Comparison of ENCODE assay signal across 9 cellular contexts in the genomic region with DNA sequence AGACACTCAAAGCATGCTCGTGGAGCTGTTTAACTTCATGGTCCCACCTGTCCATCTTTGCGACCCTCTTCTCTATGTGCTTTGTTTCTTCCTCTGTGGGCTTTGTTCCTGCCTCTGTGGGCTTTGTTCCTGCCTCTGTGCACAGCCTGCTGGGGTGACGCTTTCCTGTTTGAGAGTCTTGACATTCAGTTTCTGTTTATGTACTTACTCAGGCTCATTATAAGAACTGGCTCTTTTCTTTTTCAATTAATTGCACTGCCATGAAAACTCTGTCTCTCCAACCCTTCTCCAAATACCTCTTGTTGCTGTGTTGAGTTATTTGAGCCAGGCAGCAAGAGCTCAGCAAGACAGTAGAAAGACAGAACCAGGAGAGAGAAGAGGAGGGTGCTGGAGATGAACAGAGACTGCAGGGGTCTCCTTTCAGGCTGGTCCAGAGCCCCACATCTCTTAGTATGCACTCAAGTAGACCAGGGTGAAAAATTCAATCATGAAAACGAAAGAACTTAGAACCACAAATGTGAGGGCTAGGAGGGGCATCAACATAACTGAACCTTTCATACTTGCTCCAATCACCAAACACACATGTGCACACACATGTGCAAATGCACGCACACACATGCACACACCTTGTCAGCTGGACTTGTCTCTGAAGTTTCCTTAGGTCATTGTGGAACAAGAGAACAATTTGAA.
A peak's percentile ranks its signal among the peaks of the same experiment; 100 is the strongest.
DNase-seq lines count a peak whose midpoint lies in the region; ATAC-seq, FAIRE-seq and TF ChIP-seq lines count a peak whose summit lies in the region.
"Had no signal": no experiment of that assay in that cellular context is flagged by ENCODE, and none has a peak within 500 bp of the region (broad histone marks: within the 10 kb centered on the region; RNA-seq: fewer than 3 reads in every experiment).

No MANE protein-coding gene starts in this region.

- H3K18ac ChIP-seq in IMR-90 (ENCODE audit: low read depth, low read length), result peak overlapping the region; percentile 64

- H3K4me2 ChIP-seq in IMR-90 (ENCODE audit: low read depth, low read length) (no peak overlapping the region), HepG2 (ENCODE audit: low read depth, low read length) (no peak overlapping the region)

- H3K9me3 Mint-ChIP-seq in CD8-positive, alpha-beta memory T cell, result no peaks in the 10 kb centered on the region

- peak overlapping the region; percentile 53 for H3K14ac ChIP-seq in IMR-90 (replicated peaks; ENCODE audit: low read depth, low read length)

- intact Hi-C loops in IMR-90 (cut with micrococcal nuclease) (loop anchor here (1.0 to 10.0 kb wide), 8 partner anchors 59 to 1013 kb away; no protein-coding TSS in a partner anchor), HepG2 (cut with micrococcal nuclease; ENCODE audit: unreplicated experiment) (loop anchor here (1.0 to 2.0 kb wide), 4 partner anchors 192 to 486 kb away; no protein-coding TSS in a partner anchor)

- peak overlapping the region; percentile 87 for H4K91ac ChIP-seq in IMR-90 (ENCODE audit: insufficient read depth, low read depth, low read length)

- H3K4ac ChIP-seq in IMR-90 (ENCODE audit: low read depth, low read length), result peak overlapping the region; percentile 84

- TF ChIP-seq RAD21 in IMR-90 (IDR thresholded peaks at IDR 0.05; ENCODE audit: low read length) (no peak), HepG2 (CRISPR knock-in tag; IDR thresholded peaks at IDR 0.05) (no peak)

- no peaks in the 10 kb centered on the region for H3K79me1 ChIP-seq in IMR-90 (ENCODE audit: low read depth in 1 of 2, low read length in 2 of 2)

- peak overlapping the region; percentile 19 to 82 for H4K8ac ChIP-seq in IMR-90 (ENCODE audit: low read depth in 2 of 2, low read length in 2 of 2)

- FAIRE-seq in HepG2 (lab: Jason Lieb, UNC), result no peak
- FAIRE-seq in frontal cortex (lab: Jason Lieb, UNC), result no peak

- TF ChIP-seq POLR2A in IMR-90 (IDR thresholded peaks at IDR 0.05; ENCODE audit: low read depth, low read length), result no peak
- no peak for TF ChIP-seq POLR2A in HepG2 (IDR thresholded peaks at IDR 0.05; ENCODE audit: insufficient read depth in 1 of 2, low read depth in 2 of 2, low read length in 2 of 2)

- H2BK5ac ChIP-seq in IMR-90 (ENCODE audit: low read depth, low read length, poor library complexity, severe bottlenecking), result no peak overlapping the region

- CTCF ChIA-PET in CD8-positive, alpha-beta memory T cell (lab: Charles Lee), result interaction anchor here (0.7 to 6.8 kb wide), 50 partner anchors 9 to 1192 kb away, joined by 3 to 272 read pairs (median 4); no protein-coding TSS in a partner anchor
- CTCF ChIA-PET in IMR-90 (lab: Yijun Ruan, JAX) (interaction anchor here (0.6 to 4.1 kb wide), 32 partner anchors 9 to 489 kb away, joined by 3 to 42 read pairs (median 4); partner anchors contain the start of gene SGIP1), HepG2 (lab: Yijun Ruan, JAX; ENCODE audit: low intra/inter-chr PET ratio, low total read pairs) (interaction anchor here (1.6 to 2.0 kb wide), 3 partner anchors 192 to 487 kb away, joined by 7 to 16 read pairs (median 12); no protein-coding TSS in a partner anchor)

- H2BK120ac ChIP-seq in IMR-90 (ENCODE audit: low read depth, low read length), result peak overlapping the region; percentile 89

- H3K23ac ChIP-seq in IMR-90 (ENCODE audit: low read depth, low read length), result peak overlapping the region; percentile 45; the same call in 1 of the 2 replicates

- no peaks in the 10 kb centered on the region for H3K27me3 ChIP-seq in CD8-positive, alpha-beta memory T cell (ENCODE audit: insufficient read depth, low read length, poor library complexity, severe bottlenecking)
- H3K27me3 ChIP-seq in IMR-90 (ENCODE audit: control insufficient read depth, insufficient read depth, low read length) (no peaks in the 10 kb centered on the region), HepG2 (ENCODE audit: control insufficient read depth in 1 of 2, insufficient read depth in 2 of 2, low read length in 2 of 2) (no peaks in the 10 kb centered on the region), brain microvascular endothelial cell (replicated peaks) (no peaks in the 10 kb centered on the region)

- no peaks in the 10 kb centered on the region for H3K36me3 Mint-ChIP-seq in CD8-positive, alpha-beta memory T cell

- BruUV-seq in IMR-90 (replicated peaks; lab: Mats Ljungman, UMichigan) (no TSS peak), HepG2 (replicated peaks; lab: Mats Ljungman, UMichigan) (no TSS peak)

- H3K27ac ChIP-seq in CD8-positive, alpha-beta memory T cell (ENCODE audit: low read depth, low read length), result peak overlapping the region; percentile 29
- peak overlapping the region; percentile 16; the same call in 1 of the 2 replicates for H3K27ac ChIP-seq in IMR-90 (ENCODE audit: insufficient read depth, low read length)
- no peak overlapping the region for H3K27ac ChIP-seq in HepG2 (ENCODE audit: extremely low read length, insufficient read depth, low read length)
- no peak overlapping the region for H3K27ac ChIP-seq in brain microvascular endothelial cell
- H3K27ac ChIP-seq: epithelial cell of prostate had no signal

- no peak overlapping the region; the same call in 1 of the 2 replicates for H3K56ac ChIP-seq in IMR-90 (ENCODE audit: extremely low read depth, insufficient read depth, low read length)

- peak overlapping the region in 6 of 7 donors; percentile 57 to 86 (median 70) for H3K4me3 Mint-ChIP-seq in CD8-positive, alpha-beta memory T cell

- H4K5ac ChIP-seq in IMR-90 (ENCODE audit: low read depth, low read length), result peak overlapping the region; percentile 83

- H2BK15ac ChIP-seq in IMR-90 (ENCODE audit: low read depth, low read length), result peak overlapping the region; percentile 89; the same call in 2 of the 3 replicates

- peak overlapping the region; percentile 43 to 96 (median 92) for H3K27ac Mint-ChIP-seq in CD8-positive, alpha-beta memory T cell

- H3K9me1 ChIP-seq in IMR-90 (ENCODE audit: insufficient read depth, low read length), result peaks cover 6% of the 10 kb centered on the region; the same call in 1 of the 2 replicates

- no peaks in the 10 kb centered on the region for H3K79me2 ChIP-seq in HepG2 (ENCODE audit: insufficient read depth, low read length)

- H2AK5ac ChIP-seq in IMR-90 (ENCODE audit: low read depth, low read length), result peak overlapping the region; percentile 77

- TF ChIP-seq EP300 in HepG2 (IDR thresholded peaks at IDR 0.05; ENCODE audit: low read depth in 2 of 2, low read length in 2 of 2) (no peak), HepG2 (CRISPR knock-in tag; IDR thresholded peaks at IDR 0.05; ENCODE audit: borderline replicate concordance) (no peak)

- DNase-seq in CD8-positive, alpha-beta memory T cell, result peak in 3 of 5 donors; percentile 41 to 67 (median 58)
- DNase-seq in IMR-90, result no peak
- DNase-seq in activated T-cell treated with anti-CD3 and anti-CD28 coated beads for 48 hours (ENCODE audit: low read depth), result peak; percentile 43
- DNase-seq in HepG2 (ENCODE audit: low spot score), result no peak
- peak; percentile 15 to 17 for DNase-seq in stimulated activated CD8-positive, alpha-beta memory T cell treated with anti-CD3 and anti-CD28 coated beads, Interleukin-4, amount 100 ng/mL, for 4 hours (ENCODE audit: low read depth in 2 of 2, low spot score in 1 of 2)
- no peak for DNase-seq in frontal cortex (ENCODE audit: low spot score in 2 of 2)
- no peak for DNase-seq in brain microvascular endothelial cell

- POLR2A ChIA-PET in CD8-positive, alpha-beta memory T cell (lab: Charles Lee), result interaction anchor here (0.9 kb wide), 1 partner anchor 192 kb away, joined by 3 read pairs; no protein-coding TSS in a partner anchor
- POLR2A ChIA-PET in IMR-90 (lab: Charles Lee; ENCODE audit: unreplicated experiment), result interaction anchor here (1.3 kb wide), 1 partner anchor 114 kb away, joined by 3 read pairs; no protein-coding TSS in a partner anchor
- POLR2A ChIA-PET in HepG2 (lab: Yijun Ruan, JAX), result no interaction called here

- in situ Hi-C loops in IMR-90 (cut with MboI; ENCODE audit: low sequenced_read_pairs), result loop anchor here (10.0 kb wide), 2 partner anchors 491 to 1021 kb away; partner anchors contain the start of genes LEPR and LEPROT
- in situ Hi-C loops in HepG2 (cut with HindIII; ENCODE audit: extremely low pct_ligation_motif_present, low pct_unique_long_range_greater_than_20kb), result loop anchor here (10.0 kb wide), 1 partner anchor 191 kb away; no protein-coding TSS in a partner anchor
- in situ Hi-C loops in brain microvascular endothelial cell (cut with HindIII; ENCODE audit: low pct_ligation_motif_present, low sequenced_read_pairs), result loop anchor here (25.0 kb wide), 1 partner anchor 108 kb away; no protein-coding TSS in a partner anchor

- H3K27me3 Mint-ChIP-seq in CD8-positive, alpha-beta memory T cell, result peaks cover 2 to 9% of the 10 kb centered on the region in 2 donors

- ATAC-seq in GM21390 (IDR thresholded peaks at IDR 0.05; ENCODE audit: unreplicated experiment) (peak; percentile 86), IMR-90 (ENCODE audit: low read depth) (peak; percentile 11; the same call in 1 of the 2 replicates), HepG2 (no peak)

- H2AK9ac ChIP-seq in IMR-90 (replicated peaks; ENCODE audit: low read depth, low read length, poor library complexity), result no peak overlapping the region

- peak overlapping the region; percentile 91 for H2BK20ac ChIP-seq in IMR-90 (ENCODE audit: low read depth, low read length)

- H3K4me3 ChIP-seq in CD8-positive, alpha-beta memory T cell (ENCODE audit: low read length), result peak overlapping the region; percentile 46
- H3K4me3 ChIP-seq in IMR-90 (ENCODE audit: insufficient read depth, low read depth, low read length) (no peak overlapping the region), HepG2 (replicated peaks in 1 of 3; ENCODE audit: insufficient read depth in 1 of 3, low read depth in 2 of 3, low read length in 3 of 3) (no peak overlapping the region), brain microvascular endothelial cell (ENCODE audit: low read depth, low read length) (no peak overlapping the region)

- no peaks in the 10 kb centered on the region for H3K9me3 ChIP-seq in CD8-positive, alpha-beta memory T cell (ENCODE audit: low read length)
- H3K9me3 ChIP-seq in IMR-90 (ENCODE audit: control insufficient read depth, insufficient read depth, low read length) (no peaks in the 10 kb centered on the region), HepG2 (ENCODE audit: low read length) (no peaks in the 10 kb centered on the region)

- peaks cover 18 to 24% (median 21%) of the 10 kb centered on the region in 3 donors for H3K4me1 Mint-ChIP-seq in CD8-positive, alpha-beta memory T cell

- H3K9ac ChIP-seq in IMR-90 (ENCODE audit: low read depth, low read length) (no peak overlapping the region; the same call in 1 of the 2 replicates), HepG2 (ENCODE audit: insufficient read depth, low read depth, low read length) (no peak overlapping the region)

- TF ChIP-seq CTCF in IMR-90 (conservative IDR thresholded peaks at IDR 0.05; ENCODE audit: low read depth, low read length) (no peak), HepG2 (CRISPR knock-in tag; IDR thresholded peaks at IDR 0.05) (no peak), brain microvascular endothelial cell (IDR thresholded peaks at IDR 0.05; ENCODE audit: low read depth, low read length, missing control alignments) (no peak)

- H2AFZ ChIP-seq in IMR-90 (replicated peaks; ENCODE audit: low read length, poor library complexity) (peak overlapping the region; percentile 88), HepG2 (ENCODE audit: low read length) (no peak overlapping the region)

- H3K4me1 ChIP-seq in CD8-positive, alpha-beta memory T cell (ENCODE audit: insufficient read depth, low read length), result peaks cover 13% of the 10 kb centered on the region
- peaks cover 7% of the 10 kb centered on the region for H3K4me1 ChIP-seq in IMR-90 (ENCODE audit: control insufficient read depth, insufficient read depth, low read length)
- H3K4me1 ChIP-seq in HepG2 (ENCODE audit: insufficient read depth, low read length), result no peaks in the 10 kb centered on the region

- H4K20me1 ChIP-seq in IMR-90 (ENCODE audit: insufficient read depth, low read length) (no peaks in the 10 kb centered on the region), HepG2 (ENCODE audit: insufficient read depth, low read length) (no peaks in the 10 kb centered on the region)

- dilution Hi-C loops in IMR-90 (cut with HindIII; ENCODE audit: low sequenced_read_pairs, unreplicated experiment), result loop anchor here (10.0 kb wide), 1 partner anchor 191 kb away; no protein-coding TSS in a partner anchor

- 60% methylated on average over 2 of the region's 5 CpGs; no CpG with 5 or more reads in 1 of the 2 experiments for WGBS in IMR-90 (ENCODE audit: extremely low coverage in 2 of 2, insufficient read length in 1 of 2), 2 experiments
- 30% methylated on average over 5 of the region's 5 CpGs for WGBS in HepG2 (ENCODE audit: low lambda C conversion rate)

- H3K36me3 ChIP-seq in CD8-positive, alpha-beta memory T cell (ENCODE audit: insufficient read depth, low read length), result no peaks in the 10 kb centered on the region
- H3K36me3 ChIP-seq in IMR-90 (ENCODE audit: control insufficient read depth, insufficient read depth, low read length), result no peaks in the 10 kb centered on the region
- no peaks in the 10 kb centered on the region for H3K36me3 ChIP-seq in HepG2 (replicated peaks in 1 of 2; ENCODE audit: control insufficient read depth in 1 of 2, insufficient read depth in 2 of 2, low read length in 2 of 2)
- no peaks in the 10 kb centered on the region for H3K36me3 ChIP-seq in brain microvascular endothelial cell (replicated peaks)

Comparison
In these comparisons a context has a peak if more than half of its experiments do, and no peak if none do; other contexts are left out.
1. DNase-seq: peak in CD8-positive, alpha-beta memory T cell (3 of 5), activated T-cell treated with anti-CD3 and anti-CD28 coated beads for 48 hours (single experiment) and stimulated activated CD8-positive, alpha-beta memory T cell treated with anti-CD3 and anti-CD28 coated beads, Interleukin-4, amount 100 ng/mL, for 4 hours (2 of 2); none in IMR-90 (single experiment), HepG2 (single experiment), frontal cortex (0 of 2) and brain microvascular endothelial cell (single experiment).
2. H3K27ac ChIP-seq: peak in CD8-positive, alpha-beta memory T cell (single experiment) and IMR-90 (single experiment); none in HepG2 (single experiment) and brain microvascular endothelial cell (single experiment).